8 cellular contexts compared by ENCODE assay signal in genomic region chr6:137043710-137044365, GRCh38. TPM values are rescaled to one million over a fixed set of nuclear protein-coding genes. Genes with fewer than 3 reads are reported as not detected.
A peak's percentile ranks its signal among the peaks of the same experiment; 100 is the strongest.
DNase-seq lines count a peak whose midpoint lies in the region; ATAC-seq and TF ChIP-seq lines count a peak whose summit lies in the region.

No MANE protein-coding gene starts in this region.

- peaks cover 0 to 7% (median 0%) of the 10 kb centered on the region in 8 donors for H3K9me3 ChIP-seq in spleen

- no peak overlapping the region for H3K27ac Mint-ChIP-seq in immature natural killer cell

- no peak for ATAC-seq in GM21381 (IDR thresholded peaks at IDR 0.05; ENCODE audit: unreplicated experiment)

- H3K27ac ChIP-seq in spleen, result no peak overlapping the region

- no peaks in the 10 kb centered on the region for H3K36me3 ChIP-seq in spleen

- no peak for TF ChIP-seq POLR2A in spleen (IDR thresholded peaks at IDR 0.05)

- no peaks in the 10 kb centered on the region for H3K36me3 Mint-ChIP-seq in immature natural killer cell

- TF ChIP-seq CTCF in LNCaP clone FGC (IDR thresholded peaks at IDR 0.05; ENCODE audit: control insufficient read depth, extremely low read depth, insufficient read depth) (no peak), spleen (IDR thresholded peaks at IDR 0.05 in 8 of 11, conservative IDR thresholded peaks at IDR 0.05 in 3 of 11) (no peak)

- intact Hi-C loops in spleen (cut with DNase I; ENCODE audit: low total_unique reads), result no loop called here

- H3K9me3 Mint-ChIP-seq in immature natural killer cell, result peaks cover 0 to 3% (median 0%) of the 10 kb centered on the region in 6 donors

- WGBS in spleen, 5 donors, result 5 to 13% (median 7%) methylated on average over 20 to 42 of the region's 42 CpGs

- H3K4me3 Mint-ChIP-seq in immature natural killer cell, result peak overlapping the region; percentile 75 to 91 (median 79)

- H3K4me3 ChIP-seq in LNCaP clone FGC (ENCODE audit: low read depth, low read length) (peak overlapping the region; percentile 64), spleen (peak overlapping the region; percentile 50 to 78 (median 72))

- peaks cover 6 to 12% of the 10 kb centered on the region in 2 donors for H3K4me1 Mint-ChIP-seq in immature natural killer cell

- H3K27me3 ChIP-seq in spleen (replicated peaks in 1 of 7), result peaks cover 0 to 95% (median 46%) of the 10 kb centered on the region in 7 donors

- DNase-seq in NCI-H748 (lab: John Stamatoyannopoulos, UW; ENCODE audit: unreplicated experiment) (peak; percentile 78), NCI-H748 treated with DMSO at 0.1 percent for 48 hours (lab: John Stamatoyannopoulos, UW) (no peak), LNCaP clone FGC (ENCODE audit: low read depth) (no peak), brain pericyte (ENCODE audit: low read depth, low spot score) (peak; percentile 4), immature natural killer cell (peak in 1 of 3 donors; percentile 18), spleen (no peak)
- DNase-seq in stimulated activated naive CD4-positive, alpha-beta T cell treated with Interleukin-2 at 50 U/mL for 16 hours (lab: John Stamatoyannopoulos, UW), result no peak

- peaks cover 44 to 56% (median 48%) of the 10 kb centered on the region in 3 donors for H3K27me3 Mint-ChIP-seq in immature natural killer cell (ENCODE audit: low read depth in 3 of 3)

- H3K4me1 ChIP-seq in spleen, result peaks cover 0 to 18% (median 11%) of the 10 kb centered on the region in 6 donors

RNA-seq across cellular contexts. Expression of gene IL20RA, which starts 0.9 kb away (rescaled TPM):
- polyA plus RNA-seq in immature natural killer cell, result not detected
- total RNA-seq in spleen, result not detected
- under 1 TPM in 1 of 3 donors, not detected in 2; 0.03 TPM for polyA plus RNA-seq in spleen

Comparison
In these comparisons a context has a peak if more than half of its experiments do, and no peak if none do; other contexts are left out.
1. DNase-seq: peak in NCI-H748 (single experiment) and brain pericyte (single experiment); none in NCI-H748 treated with DMSO at 0.1 percent for 48 hours (single experiment), LNCaP clone FGC (single experiment), spleen (single experiment) and stimulated activated naive CD4-positive, alpha-beta T cell treated with Interleukin-2 at 50 U/mL for 16 hours (single experiment).